ENCODE assay signal across 9 cellular contexts in genomic region chr13:114134111-114134943, GRCh38. TPM values are rescaled to one million over a fixed set of nuclear protein-coding genes. Genes with fewer than 3 reads are reported as not detected.
A peak's percentile ranks its signal among the peaks of the same experiment; 100 is the strongest.
DNase-seq lines count a peak whose midpoint lies in the region; ATAC-seq, FAIRE-seq and TF ChIP-seq lines count a peak whose summit lies in the region.
"Had no signal": no experiment of that assay in that cellular context is flagged by ENCODE, and none has a peak within 500 bp of the region (broad histone marks: within the 10 kb centered on the region; RNA-seq: fewer than 3 reads in every experiment).

No MANE protein-coding gene starts in this region.

- peaks cover 27% of the 10 kb centered on the region for H3K4me1 ChIP-seq in CD4-positive, alpha-beta memory T cell (ENCODE audit: insufficient read depth, low read length)
- H3K4me1 ChIP-seq in testis: peaks cover 7% of the 10 kb centered on the region
- H3K4me1 ChIP-seq in PC-9 (replicated peaks; ENCODE audit: insufficient read depth): peaks cover 16% of the 10 kb centered on the region

- peaks cover 28 to 57% (median 46%) of the 10 kb centered on the region in 4 donors for H3K4me1 Mint-ChIP-seq in CD4-positive, alpha-beta memory T cell
- peaks cover 23% of the 10 kb centered on the region for H3K4me1 Mint-ChIP-seq in activated T-helper 2 cell treated with anti-CD3 and anti-CD28 coated beads, Interferon-gamma antibody, Interleukin-2, Interleukin-4, amounts not matched to agents 10 μg/mL and 5 μg/mL and 100 μg/mL, durations not matched to agents 14 hours and 24 hours and 36 hours (ENCODE audit: low read depth)
- peaks cover 25 to 53% (median 43%) of the 10 kb centered on the region in 4 donors for H3K4me1 Mint-ChIP-seq in naive thymus-derived CD8-positive, alpha-beta T cell

- H3K36me3 Mint-ChIP-seq in CD4-positive, alpha-beta memory T cell: peaks cover 14 to 19% of the 10 kb centered on the region in 2 donors
- H3K36me3 Mint-ChIP-seq in activated T-helper 2 cell treated with anti-CD3 and anti-CD28 coated beads, Interferon-gamma antibody, Interleukin-2, Interleukin-4, amounts not matched to agents 10 μg/mL and 5 μg/mL and 100 μg/mL, durations not matched to agents 14 hours and 24 hours and 36 hours (ENCODE audit: low read depth): peaks cover 3% of the 10 kb centered on the region
- H3K36me3 Mint-ChIP-seq in naive thymus-derived CD8-positive, alpha-beta T cell: peaks cover 6 to 11% (median 8%) of the 10 kb centered on the region in 3 donors

- H3K4me3 ChIP-seq in CD4-positive, alpha-beta memory T cell (ENCODE audit: low read length in 2 of 2): peak overlapping the region in 1 of 2 donors; percentile 18
- no peak overlapping the region for H3K4me3 ChIP-seq in testis
- no peak overlapping the region for H3K4me3 ChIP-seq in PC-9

- no peaks in the 10 kb centered on the region for H3K9me3 ChIP-seq in CD4-positive, alpha-beta memory T cell (ENCODE audit: control insufficient read depth in 1 of 2, low read length in 2 of 2)
- H3K9me3 ChIP-seq in testis (no peaks in the 10 kb centered on the region), PC-9 (ENCODE audit: insufficient read depth, low read depth) (no peaks in the 10 kb centered on the region)

- ATAC-seq in naive thymus-derived CD8-positive, alpha-beta T cell: peak; percentile 25 to 42

- peak; percentile 60 for FAIRE-seq in H54 (lab: Jason Lieb, UNC)

- H3K36me3 ChIP-seq in CD4-positive, alpha-beta memory T cell (ENCODE audit: insufficient read depth, low read length): no peaks in the 10 kb centered on the region
- H3K36me3 ChIP-seq in testis (ENCODE audit: low read depth, missing control alignments): no peaks in the 10 kb centered on the region
- no peaks in the 10 kb centered on the region for H3K36me3 ChIP-seq in PC-9 (ENCODE audit: low read depth)

- no peaks in the 10 kb centered on the region for H3K9me2 ChIP-seq in PC-9 (ENCODE audit: insufficient read depth)

- H3K27ac ChIP-seq in CD4-positive, alpha-beta memory T cell (ENCODE audit: low read depth, low read length): peak overlapping the region; percentile 2
- no peak overlapping the region for H3K27ac ChIP-seq in testis
- H3K27ac ChIP-seq in PC-9: no peak overlapping the region

- H3K27me3 ChIP-seq in CD4-positive, alpha-beta memory T cell (ENCODE audit: insufficient read depth, low read length): no peaks in the 10 kb centered on the region
- no peaks in the 10 kb centered on the region for H3K27me3 ChIP-seq in testis
- H3K27me3 ChIP-seq in PC-9 (ENCODE audit: insufficient read depth, low read depth): no peaks in the 10 kb centered on the region

- no peak for TF ChIP-seq POLR2A in H54 (IDR thresholded peaks at IDR 0.05; ENCODE audit: low read depth, low read length)
- TF ChIP-seq POLR2A in testis (IDR thresholded peaks at IDR 0.05): no peak

- no peak overlapping the region for H2AFZ ChIP-seq in PC-9

- peaks cover 12% of the 10 kb centered on the region; the same call in 1 of the 2 replicates for H3K79me2 ChIP-seq in PC-9 (ENCODE audit: low read depth)

- no peak overlapping the region for H3K4me2 ChIP-seq in PC-9

- peaks cover 0 to 4% (median 0%) of the 10 kb centered on the region in 8 donors for H3K9me3 Mint-ChIP-seq in CD4-positive, alpha-beta memory T cell
- H3K9me3 Mint-ChIP-seq in activated T-helper 2 cell treated with anti-CD3 and anti-CD28 coated beads, Interferon-gamma antibody, Interleukin-2, Interleukin-4, amounts not matched to agents 10 μg/mL and 5 μg/mL and 100 μg/mL, durations not matched to agents 14 hours and 24 hours and 36 hours: peaks cover 3% of the 10 kb centered on the region
- peaks cover 0 to 3% (median 0%) of the 10 kb centered on the region in 9 donors for H3K9me3 Mint-ChIP-seq in naive thymus-derived CD8-positive, alpha-beta T cell

- intact Hi-C loops in CD4-positive, alpha-beta memory T cell (cut with micrococcal nuclease): loop anchor here (5.0 kb wide), 1 partner anchor 317 kb away; no protein-coding TSS in a partner anchor
- intact Hi-C loops in activated T-helper 2 cell treated with anti-CD3 and anti-CD28 coated beads, Interferon-gamma antibody, Interleukin-2, Interleukin-4, amounts not matched to agents 10 μg/mL and 5 μg/mL and 100 μg/mL, durations not matched to agents 14 hours and 24 hours and 36 hours (cut with micrococcal nuclease): loop anchor here (5.0 kb wide), 1 partner anchor 927 kb away; the partner anchor contains the start of genes CUL4A and PCID2
- intact Hi-C loops in testis (cut with DNase I; ENCODE audit: low total_unique reads): no loop called here
- intact Hi-C loops in PC-9 (cut with micrococcal nuclease; ENCODE audit: unreplicated experiment): loop anchor here (5.0 kb wide), 1 partner anchor 162 kb away; the partner anchor contains the start of gene C13orf46

- no TSS peak for BruUV-seq in PC-9 (replicated peaks; lab: Mats Ljungman, UMichigan)

- in situ Hi-C loops in GM13976 (cut with MboI; ENCODE audit: low sequenced_read_pairs, unreplicated experiment): no loop called here

- peaks cover 13% of the 10 kb centered on the region; the same call in 1 of the 2 replicates for H3F3A ChIP-seq in PC-9 (ENCODE audit: insufficient read depth, low read depth)

- TF ChIP-seq CTCF in testis (IDR thresholded peaks at IDR 0.05) (no peak), GM13976 (IDR thresholded peaks at IDR 0.05; ENCODE audit: borderline replicate concordance, control extremely low read depth, extremely low read depth, insufficient read depth, missing control alignments) (no peak), PC-9 (conservative IDR thresholded peaks at IDR 0.05) (no peak)

- H3K27me3 Mint-ChIP-seq in CD4-positive, alpha-beta memory T cell: no peaks in the 10 kb centered on the region
- H3K27me3 Mint-ChIP-seq in activated T-helper 2 cell treated with anti-CD3 and anti-CD28 coated beads, Interferon-gamma antibody, Interleukin-2, Interleukin-4, amounts not matched to agents 10 μg/mL and 5 μg/mL and 100 μg/mL, durations not matched to agents 14 hours and 24 hours and 36 hours (ENCODE audit: low read depth): peaks cover 13% of the 10 kb centered on the region
- H3K27me3 Mint-ChIP-seq in naive thymus-derived CD8-positive, alpha-beta T cell: peaks cover 0 to 2% (median 0%) of the 10 kb centered on the region in 5 donors

- WGBS in testis, 2 donors: 58 to 64% methylated on average over 16 to 20 of the region's 21 CpGs

- DNase-seq in CD4-positive, alpha-beta memory T cell: peak in 2 of 5 donors; percentile 49 to 54
- DNase-seq in H54 (ENCODE audit: insufficient read length, low spot score): no peak
- DNase-seq in activated T-helper 2 cell treated with anti-CD3 and anti-CD28 coated beads, Interferon-gamma antibody, Interleukin-2, Interleukin-4, amounts not matched to agents 10 μg/mL and 5 μg/mL and 100 μg/mL, durations not matched to agents 14 hours and 24 hours and 36 hours (ENCODE audit: low spot score): no peak
- peak in 3 of 10 donors; percentile 56 to 64 (median 58) for DNase-seq in naive thymus-derived CD8-positive, alpha-beta T cell
- DNase-seq in testis: no peak
- DNase-seq in GM13976 (ENCODE audit: low spot score): no peak
- DNase-seq in PC-9: no peak
- no peak for DNase-seq in AG20443 (ENCODE audit: low spot score)

- peak overlapping the region; percentile 71 to 91 (median 86) for H3K27ac Mint-ChIP-seq in CD4-positive, alpha-beta memory T cell
- peak overlapping the region; percentile 2 for H3K27ac Mint-ChIP-seq in activated T-helper 2 cell treated with anti-CD3 and anti-CD28 coated beads, Interferon-gamma antibody, Interleukin-2, Interleukin-4, amounts not matched to agents 10 μg/mL and 5 μg/mL and 100 μg/mL, durations not matched to agents 14 hours and 24 hours and 36 hours
- H3K27ac Mint-ChIP-seq in naive thymus-derived CD8-positive, alpha-beta T cell: peak overlapping the region; percentile 11 to 92 (median 83)

- CTCF ChIA-PET in CD4-positive, alpha-beta memory T cell (lab: Charles Lee; ENCODE audit: partially characterized antibody): interaction anchor here (0.9 to 1.3 kb wide), 2 partner anchors 14 to 17 kb away, joined by 3 to 5 read pairs; no protein-coding TSS in a partner anchor
- CTCF ChIA-PET in PC-9 (lab: Charles Lee): no interaction called here

- no peaks in the 10 kb centered on the region for H4K20me1 ChIP-seq in PC-9 (ENCODE audit: insufficient read depth)

- POLR2A ChIA-PET in CD4-positive, alpha-beta memory T cell (lab: Charles Lee; ENCODE audit: partially characterized antibody): interaction anchor here (0.7 to 3.0 kb wide), 7 partner anchors 9 to 92 kb away, joined by 3 to 24 read pairs (median 11); no protein-coding TSS in a partner anchor
- POLR2A ChIA-PET in naive thymus-derived CD8-positive, alpha-beta T cell (lab: Charles Lee): interaction anchor here (0.6 to 2.2 kb wide), 12 partner anchors 9 to 92 kb away, joined by 3 to 12 read pairs (median 3); no protein-coding TSS in a partner anchor
- POLR2A ChIA-PET in PC-9 (lab: Charles Lee; ENCODE audit: unreplicated experiment): no interaction called here

- H3K4me3 Mint-ChIP-seq in CD4-positive, alpha-beta memory T cell: peak overlapping the region; percentile 70 to 87 (median 84)
- H3K4me3 Mint-ChIP-seq in activated T-helper 2 cell treated with anti-CD3 and anti-CD28 coated beads, Interferon-gamma antibody, Interleukin-2, Interleukin-4, amounts not matched to agents 10 μg/mL and 5 μg/mL and 100 μg/mL, durations not matched to agents 14 hours and 24 hours and 36 hours (ENCODE audit: low read depth): peak overlapping the region; percentile 60
- peak overlapping the region; percentile 56 to 91 (median 79) for H3K4me3 Mint-ChIP-seq in naive thymus-derived CD8-positive, alpha-beta T cell

RNA-seq across cellular contexts. Expression of gene RASA3, which starts 1.9 kb away (rescaled TPM):
- total RNA-seq in CD4-positive, alpha-beta memory T cell: 100 to 1,000 TPM; 171 to 174 TPM
- 100 to 1,000 TPM in 1 of 2 donors, 10 to 100 TPM in 1; 65.5 to 141 TPM for polyA plus RNA-seq in CD4-positive, alpha-beta memory T cell
- total RNA-seq in activated T-helper 2 cell treated with anti-CD3 and anti-CD28 coated beads, Interferon-gamma antibody, Interleukin-2, Interleukin-4, amounts not matched to agents 10 μg/mL and 5 μg/mL and 100 μg/mL, durations not matched to agents 14 hours and 24 hours and 36 hours: 13.7 and 13.9 TPM in 2 replicates
- 100 to 1,000 TPM; 194 to 196 TPM for total RNA-seq in naive thymus-derived CD8-positive, alpha-beta T cell
- polyA plus RNA-seq in naive thymus-derived CD8-positive, alpha-beta T cell: 100 to 1,000 TPM in 2 of 3 donors, 10 to 100 TPM in 1; 62.2 to 169 (median 105) TPM
- total RNA-seq in testis (10 to 100 TPM; 16.4 to 21.6 TPM), PC-9 (2021) (9.7 and 10.0 TPM in 2 replicates)
- 13.2 TPM for polyA plus RNA-seq in testis (ENCODE audit: insufficient read depth, low read depth, low replicate concordance)

RNA-seq across cellular contexts. Expression of gene CFAP97D2, which starts 44.7 kb away (rescaled TPM):
- not detected for total RNA-seq in CD4-positive, alpha-beta memory T cell
- polyA plus RNA-seq in CD4-positive, alpha-beta memory T cell: not detected
- total RNA-seq in activated T-helper 2 cell treated with anti-CD3 and anti-CD28 coated beads, Interferon-gamma antibody, Interleukin-2, Interleukin-4, amounts not matched to agents 10 μg/mL and 5 μg/mL and 100 μg/mL, durations not matched to agents 14 hours and 24 hours and 36 hours: not detected in 2 replicates
- total RNA-seq in naive thymus-derived CD8-positive, alpha-beta T cell: 1 to 10 TPM; 1.5 to 2.0 TPM
- 1 to 10 TPM; 2.6 to 4.8 (median 3.7) TPM for polyA plus RNA-seq in naive thymus-derived CD8-positive, alpha-beta T cell
- total RNA-seq in testis (1 to 10 TPM; 1.5 to 2.3 TPM), PC-9 (2021) (not detected in 2 replicates)
- 2.7 TPM for polyA plus RNA-seq in testis (ENCODE audit: insufficient read depth, low read depth, low replicate concordance)
- total RNA-seq: RPMI7951 had no signal

Comparison
In these comparisons a context has a peak if more than half of its experiments do, and no peak if none do; other contexts are left out.
1. H3K27ac Mint-ChIP-seq: peak in every context shown above with its lines; median percentile 86 in CD4-positive, alpha-beta memory T cell; 83 in naive thymus-derived CD8-positive, alpha-beta T cell; 2 in activated T-helper 2 cell treated with anti-CD3 and anti-CD28 coated beads, Interferon-gamma antibody, Interleukin-2, Interleukin-4, amounts not matched to agents 10 μg/mL and 5 μg/mL and 100 μg/mL, durations not matched to agents 14 hours and 24 hours and 36 hours.
2. RNA of gene RASA3, which starts 1.9 kb away (total RNA-seq): 194 to 196 TPM in naive thymus-derived CD8-positive, alpha-beta T cell and 171 to 174 TPM in CD4-positive, alpha-beta memory T cell; 16.4 to 21.6 TPM in testis, 13.7 to 13.9 TPM in activated T-helper 2 cell treated with anti-CD3 and anti-CD28 coated beads, Interferon-gamma antibody, Interleukin-2, Interleukin-4, amounts not matched to agents 10 μg/mL and 5 μg/mL and 100 μg/mL, durations not matched to agents 14 hours and 24 hours and 36 hours and 9.7 to 10.0 TPM in PC-9; every median in the first group is over 4 times any median in the second.
3. Peak in every context shown above with its lines, with median percentiles within 50 percentile points of each other: H3K4me3 Mint-ChIP-seq.